8 cellular contexts compared by ENCODE assay signal in the genomic region with DNA sequence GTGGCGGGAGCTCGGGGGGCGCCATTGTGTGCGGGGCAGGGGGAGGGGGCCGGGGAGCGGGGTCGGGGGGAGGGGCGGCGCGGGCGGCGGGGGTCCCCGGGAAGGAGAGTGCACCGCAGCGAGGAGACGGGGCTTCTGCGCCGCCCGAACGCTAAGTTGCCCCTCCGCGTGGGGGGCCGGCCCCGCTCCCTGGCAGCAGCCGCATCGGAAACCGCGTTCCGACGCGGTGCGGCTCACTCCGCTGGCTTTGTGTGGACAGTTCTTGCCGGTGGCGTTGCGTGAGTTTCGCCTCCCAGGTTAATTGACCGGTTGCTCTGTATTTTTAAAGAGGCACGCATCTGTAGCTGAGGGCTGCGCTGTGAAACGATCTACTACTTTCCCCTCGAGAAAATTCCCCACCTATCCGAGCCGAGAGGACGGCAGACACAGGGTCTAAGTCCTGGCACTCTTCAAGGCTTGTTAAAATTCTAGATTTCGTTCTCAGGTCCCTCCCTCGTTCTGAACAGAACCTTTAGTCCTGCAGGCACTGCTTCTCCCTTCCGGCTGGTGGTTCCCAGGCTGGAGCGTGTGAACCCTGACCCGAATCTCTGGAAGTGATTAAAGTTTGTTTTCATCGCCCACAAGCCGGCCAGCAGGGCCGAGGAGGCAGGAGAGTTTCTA. TPM values are rescaled to one million over a fixed set of nuclear protein-coding genes. Genes with fewer than 3 reads are reported as not detected.
DNase-seq lines count a peak whose midpoint lies in the region; ATAC-seq and TF ChIP-seq lines count a peak whose summit lies in the region.

No MANE protein-coding gene starts in this region.

- no peak for ATAC-seq in HG02852 (IDR thresholded peaks at IDR 0.05; ENCODE audit: unreplicated experiment)

- no peaks in the 10 kb centered on the region for H3K36me3 ChIP-seq in cardiac muscle cell

- no peak; the same call in 1 of the 2 replicates for TF ChIP-seq CTCF in VCaP (conservative IDR thresholded peaks at IDR 0.05)
- no peak for TF ChIP-seq CTCF in cardiac muscle cell (IDR thresholded peaks at IDR 0.05; ENCODE audit: low read depth, low read length)
- no peak for TF ChIP-seq CTCF in GM10248 (IDR thresholded peaks at IDR 0.05; ENCODE audit: control extremely low read depth, extremely low read depth, low read depth, missing control alignments)

- H3K27me3 ChIP-seq in cardiac muscle cell, result peaks cover 87% of the 10 kb centered on the region

- DNase-seq in NCI-H2227 (lab: John Stamatoyannopoulos, UW; ENCODE audit: unreplicated experiment), result peak; percentile 31
- DNase-seq in NCI-H2227 treated with DMSO at 0.1 percent for 48 hours (lab: John Stamatoyannopoulos, UW), result no peak
- peak; percentile 48 to 77 for DNase-seq in cardiac muscle cell (ENCODE audit: low read depth in 1 of 2, low spot score in 1 of 2)
- DNase-seq in posterior vena cava (ENCODE audit: low spot score), result peak; percentile 78
- DNase-seq in HUDEP-2 (lab: John Stamatoyannopoulos, UW; ENCODE audit: unreplicated experiment in 76 of 76), result no peak
- no peak for DNase-seq in GM10248 (ENCODE audit: extremely low spot score)

- POLR2A ChIA-PET in GM10248 (lab: Yijun Ruan, JAX), result no interaction called here

- no peaks in the 10 kb centered on the region for H3K9me3 ChIP-seq in cardiac muscle cell (ENCODE audit: low read depth)

- peak overlapping the region; percentile 59 for H3K4me3 ChIP-seq in cardiac muscle cell

- CTCF ChIA-PET in GM10248 (lab: Yijun Ruan, JAX), result interaction anchor here (1.0 to 2.3 kb wide), 3 partner anchors 13 to 109 kb away, joined by 3 to 7 read pairs (median 7); no protein-coding TSS in a partner anchor

- no peaks in the 10 kb centered on the region for H3K4me1 ChIP-seq in cardiac muscle cell (ENCODE audit: low read depth)

- peak overlapping the region; percentile 86 for H3K27ac ChIP-seq in VCaP
- H3K27ac ChIP-seq in cardiac muscle cell, result no peak overlapping the region

- intact Hi-C loops in posterior vena cava (cut with DNase I), result loop anchor here in 1 of 2 donors (10.0 kb wide), 1 partner anchor 51 kb away; no protein-coding TSS in a partner anchor

RNA-seq across cellular contexts. Expression of gene ARHGEF7, which starts 0.9 kb away (rescaled TPM):
- 25.1 and 32.3 TPM in 2 replicates for total RNA-seq in cardiac muscle cell
- 20.4 and 26.5 TPM in 2 replicates for polyA plus RNA-seq in cardiac muscle cell
- total RNA-seq in posterior vena cava, result 10 to 100 TPM; 61.7 to 76.0 TPM

Comparison
In these comparisons a context has a peak if more than half of its experiments do, and no peak if none do; other contexts are left out.
1. DNase-seq: peak in NCI-H2227 (single experiment), cardiac muscle cell (2 of 2) and posterior vena cava (single experiment); none in NCI-H2227 treated with DMSO at 0.1 percent for 48 hours (single experiment), HUDEP-2 (0 of 76) and GM10248 (single experiment).